19 cellular contexts compared by ENCODE assay signal in the genomic region with DNA sequence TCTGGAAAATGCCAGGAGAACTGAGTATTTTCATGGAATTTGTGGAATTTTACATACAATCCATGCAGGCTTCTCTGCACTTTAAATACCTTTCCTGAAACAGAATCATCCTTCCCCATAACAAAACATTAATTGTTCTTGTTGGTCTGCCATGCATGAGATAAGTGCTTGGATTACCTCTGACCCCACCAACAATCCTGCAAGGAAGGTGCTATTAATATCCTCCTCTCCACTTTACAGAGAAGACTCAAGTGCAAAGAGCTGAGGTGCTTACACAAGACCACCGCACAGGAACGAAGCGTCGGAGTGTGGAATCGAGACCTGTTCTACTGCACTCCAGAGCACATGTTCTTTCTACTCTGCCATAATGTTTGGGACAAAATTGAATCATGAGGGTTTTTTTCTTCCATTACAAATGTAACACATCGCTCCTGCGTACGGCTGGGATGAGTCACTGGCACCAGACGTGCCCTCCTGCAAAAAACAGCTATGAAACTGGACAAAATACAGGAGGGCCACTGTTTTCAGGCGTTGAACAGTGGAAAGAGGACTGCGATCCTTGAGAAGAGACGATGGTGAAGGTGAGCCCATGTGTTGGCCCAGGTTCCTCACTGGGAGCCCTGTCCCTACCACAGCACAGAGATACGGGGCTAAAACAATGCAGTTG. TPM values are rescaled to one million over a fixed set of nuclear protein-coding genes. Genes with fewer than 3 reads are reported as not detected.
"Had no signal": no experiment of that assay in that cellular context is flagged by ENCODE, and none has a peak within 500 bp of the region (broad histone marks: within the 10 kb centered on the region; RNA-seq: fewer than 3 reads in every experiment).

No MANE protein-coding gene starts in this region.

- ATAC-seq: activated naive CD4-positive, alpha-beta T cell treated with anti-CD3 and anti-CD28 coated beads, Interleukin-2, amount 50 U/mL, for 72 hours; body of pancreas; effector memory CD8-positive, alpha-beta T cell; esophagus mucosa; left lung; T-helper 17 cell had no signal

- H3K9me3 ChIP-seq: body of pancreas, left lung, testis had no signal

- H3K9me3 Mint-ChIP-seq: activated naive CD4-positive, alpha-beta T cell treated with anti-CD3 and anti-CD28 coated beads, Interleukin-2, amount 50 U/mL, for 72 hours; dendritic cell treated with granulocyte-macrophage colony-stimulating factor and Interleukin-4, amounts not matched to agents 40 ng/mL and 50 ng/mL, for 4 days; effector memory CD8-positive, alpha-beta T cell; immature natural killer cell; stimulated activated naive CD8-positive, alpha-beta T cell treated with anti-CD3 and anti-CD28 coated beads, Interleukin-15, Interleukin-2, amounts not matched to agents 100 ng/mL and 50 ng/mL, for 24 hours had no signal

- DNase-seq: activated CD4-positive, alpha-beta T cell treated with anti-CD3 and anti-CD28 coated beads, Interleukin-2, amount 50 U/mL, for 4 hours; activated CD4-positive, CD25-positive, alpha-beta regulatory T cell treated with anti-CD3 and anti-CD28 coated beads, Interleukin-2, amount 50 U/mL, for 72 hours; activated effector memory CD4-positive, alpha-beta T cell treated with Interleukin-2 at 50 U/mL for 16 hours; activated T-cell treated with anti-CD3 and anti-CD28 coated beads, Interleukin-2, amount 50 U/mL, for 1 hour; amniotic stem cell; body of pancreas; effector memory CD8-positive, alpha-beta T cell; immature natural killer cell; left lung; nephron progenitor cell; stimulated activated CD4-positive, alpha-beta T cell treated with anti-CD3 and anti-CD28 coated beads, Interleukin-4, amount 100 ng/mL, for 1 hour; stimulated activated CD8-positive, alpha-beta memory T cell treated with anti-CD3 and anti-CD28 coated beads, Interleukin-4, amount 100 ng/mL, for 48 hours; T-helper 17 cell; testis had no signal

- H3K4me1 ChIP-seq: body of pancreas, left lung, testis had no signal

- H3K4me3 Mint-ChIP-seq: dendritic cell treated with granulocyte-macrophage colony-stimulating factor and Interleukin-4, amounts not matched to agents 40 ng/mL and 50 ng/mL, for 4 days; effector memory CD8-positive, alpha-beta T cell; immature natural killer cell; memory B cell; nephron progenitor cell; stimulated activated naive CD8-positive, alpha-beta T cell treated with anti-CD3 and anti-CD28 coated beads, Interleukin-15, Interleukin-2, amounts not matched to agents 100 ng/mL and 50 ng/mL, for 24 hours; T-helper 17 cell had no signal

- H3K4me1 Mint-ChIP-seq: immature natural killer cell, memory B cell, T-helper 17 cell had no signal

- H3K27ac ChIP-seq: body of pancreas, left lung, testis had no signal

- H3K36me3 ChIP-seq: left lung had no signal

- H3K4me3 ChIP-seq: body of pancreas, left lung, testis had no signal

- H3K27me3 ChIP-seq: body of pancreas, testis had no signal

- H3K36me3 Mint-ChIP-seq: activated naive CD4-positive, alpha-beta T cell treated with anti-CD3 and anti-CD28 coated beads, Interleukin-2, amount 50 U/mL, for 72 hours; immature natural killer cell had no signal

RNA-seq across cellular contexts. Expression of gene LRRC4B, which starts 12.9 kb away (rescaled TPM):
- total RNA-seq: activated naive CD4-positive, alpha-beta T cell treated with anti-CD3 and anti-CD28 coated beads, Interleukin-2, amount 50 U/mL, for 72 hours; T-helper 17 cell had no signal
- polyA plus RNA-seq: immature natural killer cell had no signal

RNA-seq across cellular contexts. Expression of gene SYT3, which starts 58.6 kb away (rescaled TPM):
- total RNA-seq: esophagus mucosa, T-helper 17 cell had no signal
